ENCODE assay signal across 15 cellular contexts in the genomic region with DNA sequence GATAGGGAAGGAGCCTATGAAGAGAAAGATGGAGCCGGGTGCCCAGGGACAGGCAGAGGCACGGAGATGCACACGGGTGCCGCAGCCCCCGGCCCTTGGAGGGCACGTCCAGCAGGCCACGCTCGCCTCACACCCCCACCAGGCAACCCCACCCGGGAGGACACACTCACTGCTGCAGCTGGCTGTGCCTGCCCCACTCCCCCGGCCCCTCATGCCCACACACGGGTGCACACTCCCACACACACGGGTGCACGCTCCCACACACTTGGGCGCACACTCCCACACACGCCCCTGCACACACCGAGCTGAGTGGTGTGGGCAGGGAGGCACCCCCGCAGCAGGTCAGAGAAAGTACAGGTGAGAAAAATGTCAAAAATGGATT. TPM values are rescaled to one million over a fixed set of nuclear protein-coding genes. Genes with fewer than 3 reads are reported as not detected.
DNase-seq lines count a peak whose midpoint lies in the region; ATAC-seq lines count a peak whose summit lies in the region.
"Had no signal": no experiment of that assay in that cellular context is flagged by ENCODE, and none has a peak within 500 bp of the region (broad histone marks: within the 10 kb centered on the region; RNA-seq: fewer than 3 reads in every experiment).

No MANE protein-coding gene starts in this region.

- no peaks in the 10 kb centered on the region for H3K36me3 Mint-ChIP-seq in activated CD4-positive, alpha-beta T cell treated with anti-CD3 and anti-CD28 coated beads, Interleukin-2, amount 10 ng/mL, durations not matched to agents 24 days and 14 days (ENCODE audit: low read depth)

- H3K27ac Mint-ChIP-seq in stimulated activated naive CD8-positive, alpha-beta T cell treated with anti-CD3 and anti-CD28 coated beads, Interleukin-15, amount 100 ng/mL, for 72 hours: peak overlapping the region in 1 of 2 donors; percentile 93
- no peak overlapping the region for H3K27ac Mint-ChIP-seq in activated CD4-positive, alpha-beta T cell treated with anti-CD3 and anti-CD28 coated beads, Interleukin-2, amount 10 ng/mL, durations not matched to agents 24 days and 14 days

- no peaks in the 10 kb centered on the region for H3K27me3 Mint-ChIP-seq in stimulated activated naive CD8-positive, alpha-beta T cell treated with anti-CD3 and anti-CD28 coated beads, Interleukin-15, amount 100 ng/mL, for 72 hours
- no peaks in the 10 kb centered on the region for H3K27me3 Mint-ChIP-seq in activated CD4-positive, alpha-beta T cell treated with anti-CD3 and anti-CD28 coated beads, Interleukin-2, amount 10 ng/mL, durations not matched to agents 24 days and 14 days

- peak overlapping the region; percentile 69 for H3K4me3 ChIP-seq in rectal smooth muscle tissue (ENCODE audit: low read length)

- no peaks in the 10 kb centered on the region for H3K36me3 ChIP-seq in rectal smooth muscle tissue (ENCODE audit: control insufficient read depth, insufficient read depth, low read length)

- peaks cover 58% of the 10 kb centered on the region for H3K4me1 ChIP-seq in rectal smooth muscle tissue (ENCODE audit: control insufficient read depth, insufficient read depth, low read length)

- H3K4me1 Mint-ChIP-seq in stimulated activated naive CD8-positive, alpha-beta T cell treated with anti-CD3 and anti-CD28 coated beads, Interleukin-15, amount 100 ng/mL, for 72 hours: peaks cover 46% of the 10 kb centered on the region
- H3K4me1 Mint-ChIP-seq in activated CD4-positive, alpha-beta T cell treated with anti-CD3 and anti-CD28 coated beads, Interleukin-2, amount 10 ng/mL, durations not matched to agents 24 days and 14 days: peaks cover 2% of the 10 kb centered on the region

- no peak overlapping the region for H3K4me3 Mint-ChIP-seq in stimulated activated naive CD8-positive, alpha-beta T cell treated with anti-CD3 and anti-CD28 coated beads, Interleukin-15, amount 100 ng/mL, for 72 hours
- H3K4me3 Mint-ChIP-seq in activated CD4-positive, alpha-beta T cell treated with anti-CD3 and anti-CD28 coated beads, Interleukin-2, amount 10 ng/mL, durations not matched to agents 24 days and 14 days: no peak overlapping the region
- H3K4me3 Mint-ChIP-seq: activated T-cell treated with anti-CD3 and anti-CD28 coated beads, Interleukin-2, amount 50 U/mL, for 4 hours had no signal

- no peak for DNase-seq in stimulated activated naive CD8-positive, alpha-beta T cell treated with anti-CD3 and anti-CD28 coated beads, Interleukin-15, amount 100 ng/mL, for 72 hours
- DNase-seq in stimulated activated naive CD8-positive, alpha-beta T cell treated with anti-CD3 and anti-CD28 coated beads, Interleukin-15, Interleukin-2, amounts not matched to agents 100 U/mL and 50 U/mL, for 24 hours: no peak
- DNase-seq in left cardiac atrium (peak; percentile 18), NCI-H524 treated with DMSO at 0.1 percent for 48 hours (lab: John Stamatoyannopoulos, UW) (no peak), DMS153 (lab: John Stamatoyannopoulos, UW) (no peak)
- DNase-seq in activated CD4-positive, alpha-beta T cell treated with anti-CD3 and anti-CD28 coated beads, Interleukin-2, amount 10 ng/mL, durations not matched to agents 24 days and 14 days: no peak
- DNase-seq: activated CD4-positive, alpha-beta T cell treated with anti-CD3 and anti-CD28 coated beads for 48 hours; activated T-cell treated with anti-CD3 and anti-CD28 coated beads, Interleukin-2, amount 50 U/mL, for 4 hours; effector CD4-positive, alpha-beta T cell; foreskin fibroblast; NCI-H748 treated with DMSO at 0.1 percent for 48 hours; retina; stimulated activated CD4-positive, alpha-beta T cell treated with anti-CD3 and anti-CD28 coated beads, Interleukin-4, amount 100 ng/mL, for 1 hour had no signal

- H3K9me3 Mint-ChIP-seq in stimulated activated naive CD8-positive, alpha-beta T cell treated with anti-CD3 and anti-CD28 coated beads, Interleukin-15, amount 100 ng/mL, for 72 hours: no peaks in the 10 kb centered on the region
- no peaks in the 10 kb centered on the region for H3K9me3 Mint-ChIP-seq in activated CD4-positive, alpha-beta T cell treated with anti-CD3 and anti-CD28 coated beads, Interleukin-2, amount 10 ng/mL, durations not matched to agents 24 days and 14 days
- H3K9me3 Mint-ChIP-seq: activated T-cell treated with anti-CD3 and anti-CD28 coated beads, Interleukin-2, amount 50 U/mL, for 4 hours had no signal

- ATAC-seq in stimulated activated naive CD8-positive, alpha-beta T cell treated with anti-CD3 and anti-CD28 coated beads, Interleukin-15, amount 100 ng/mL, for 72 hours: peak; percentile 33
- ATAC-seq in stimulated activated naive CD8-positive, alpha-beta T cell treated with anti-CD3 and anti-CD28 coated beads, Interleukin-15, Interleukin-2, amounts not matched to agents 100 U/mL and 50 U/mL, for 24 hours: no peak
- ATAC-seq in left cardiac atrium: peak in 1 of 2 donors; percentile 4
- ATAC-seq in HG03378 (IDR thresholded peaks at IDR 0.05; ENCODE audit: unreplicated experiment): no peak
- ATAC-seq: activated T-cell treated with anti-CD3 and anti-CD28 coated beads, Interleukin-2, amount 50 U/mL, for 4 hours had no signal

- H3K27me3 ChIP-seq in rectal smooth muscle tissue (ENCODE audit: control insufficient read depth, insufficient read depth, low read length): no peaks in the 10 kb centered on the region

- intact Hi-C loops in left cardiac atrium (cut with DNase I): no loop called here
- intact Hi-C loops in activated CD4-positive, alpha-beta T cell treated with anti-CD3 and anti-CD28 coated beads, Interleukin-2, amount 10 ng/mL, durations not matched to agents 24 days and 14 days (cut with micrococcal nuclease): no loop called here

- peak overlapping the region; percentile 98 for H3K27ac ChIP-seq in rectal smooth muscle tissue (ENCODE audit: low read depth, low read length)

- no peak overlapping the region for H3K9ac ChIP-seq in rectal smooth muscle tissue (ENCODE audit: low read length)

RNA-seq across cellular contexts. Expression of a gene that starts 1.1 kb away (rescaled TPM):
- 10 to 100 TPM; 36.6 to 44.0 TPM for total RNA-seq in left cardiac atrium
- 22.4 and 23.5 TPM in 2 replicates for total RNA-seq in activated CD4-positive, alpha-beta T cell treated with anti-CD3 and anti-CD28 coated beads, Interleukin-2, amount 10 ng/mL, durations not matched to agents 24 days and 14 days
